34 cellular contexts compared by ENCODE assay signal in genomic region chr10:52993109-52993508, GRCh38.
"Had no signal": no experiment of that assay in that cellular context is flagged by ENCODE, and none has a peak within 500 bp of the region (broad histone marks: within the 10 kb centered on the region; RNA-seq: fewer than 3 reads in every experiment).

No MANE protein-coding gene starts in this region.

- H3K36me3 ChIP-seq: ascending aorta, cardiac muscle cell, colonic mucosa, MG63, SJSA1, WERI-Rb-1 had no signal

- H3K27ac ChIP-seq: ascending aorta, cardiac muscle cell, colonic mucosa, SJSA1, WERI-Rb-1 had no signal

- H3K4me3 ChIP-seq: ascending aorta, cardiac muscle cell, colonic mucosa, MG63, SJSA1 had no signal

- DNase-seq: activated CD4-positive, alpha-beta memory T cell treated with anti-CD3 and anti-CD28 coated beads, Interleukin-2, amount 10 ng/mL, durations not matched to agents 7 days and 5 days; activated CD4-positive, alpha-beta T cell treated with anti-CD3 and anti-CD28 coated beads for 1 hour; activated CD4-positive, alpha-beta T cell treated with anti-CD3 and anti-CD28 coated beads for 48 hours; activated CD4-positive, CD25-positive, alpha-beta regulatory T cell; activated CD8-positive, alpha-beta memory T cell treated with anti-CD3 and anti-CD28 coated beads for 24 hours; activated CD8-positive, alpha-beta memory T cell treated with anti-CD3 and anti-CD28 coated beads, Interleukin-2, amount 10 ng/mL, durations not matched to agents 7 days and 5 days; activated CD8-positive, alpha-beta memory T cell treated with anti-CD3 and anti-CD28 coated beads, Interleukin-2, amount 50 U/mL, for 48 hours; activated gamma-delta T cell; activated naive CD4-positive, alpha-beta T cell treated with Interleukin-2 at 50 U/mL for 16 hours; activated naive CD8-positive, alpha-beta T cell treated with anti-CD3 and anti-CD28 coated beads, Interleukin-2, amount 10 ng/mL, durations not matched to agents 7 days and 5 days; activated T-cell treated with anti-CD3 and anti-CD28 coated beads, Interleukin-2, amount 50 U/mL, for 1 hour; amygdala; colonic mucosa; Kasumi-1; MG63; NCI-H1048; NCI-H1105 treated with DMSO at 0.1 percent for 48 hours; NCI-H1436; NCI-H1694; NCI-H1930; NCI-H2081 treated with DMSO at 0.1 percent for 48 hours; NCI-H510A; NCI-H526; NCI-H748 treated with DMSO at 0.1 percent for 48 hours; NK-92 treated with Interleukin-12 subunit alpha and Interleukin-12 subunit beta, amount 100 ng/mL, for 24 hours; SHP77; SK-N-SH; T-cell; T-helper 17 cell; WERI-Rb-1 had no signal

- H3K9me3 ChIP-seq: ascending aorta, colonic mucosa, MG63, SJSA1, SK-N-SH had no signal

- H3K4me1 ChIP-seq: ascending aorta, colonic mucosa, SJSA1 had no signal

- ATAC-seq: activated CD8-positive, alpha-beta memory T cell treated with anti-CD3 and anti-CD28 coated beads, Interleukin-2, amount 10 ng/mL, durations not matched to agents 7 days and 5 days; Panc1; T-cell; T-helper 17 cell had no signal

- H3K27me3 ChIP-seq: ascending aorta, cardiac muscle cell, colonic mucosa, MG63, SJSA1 had no signal
